ENCODE assay signal across 18 cellular contexts in the genomic region with DNA sequence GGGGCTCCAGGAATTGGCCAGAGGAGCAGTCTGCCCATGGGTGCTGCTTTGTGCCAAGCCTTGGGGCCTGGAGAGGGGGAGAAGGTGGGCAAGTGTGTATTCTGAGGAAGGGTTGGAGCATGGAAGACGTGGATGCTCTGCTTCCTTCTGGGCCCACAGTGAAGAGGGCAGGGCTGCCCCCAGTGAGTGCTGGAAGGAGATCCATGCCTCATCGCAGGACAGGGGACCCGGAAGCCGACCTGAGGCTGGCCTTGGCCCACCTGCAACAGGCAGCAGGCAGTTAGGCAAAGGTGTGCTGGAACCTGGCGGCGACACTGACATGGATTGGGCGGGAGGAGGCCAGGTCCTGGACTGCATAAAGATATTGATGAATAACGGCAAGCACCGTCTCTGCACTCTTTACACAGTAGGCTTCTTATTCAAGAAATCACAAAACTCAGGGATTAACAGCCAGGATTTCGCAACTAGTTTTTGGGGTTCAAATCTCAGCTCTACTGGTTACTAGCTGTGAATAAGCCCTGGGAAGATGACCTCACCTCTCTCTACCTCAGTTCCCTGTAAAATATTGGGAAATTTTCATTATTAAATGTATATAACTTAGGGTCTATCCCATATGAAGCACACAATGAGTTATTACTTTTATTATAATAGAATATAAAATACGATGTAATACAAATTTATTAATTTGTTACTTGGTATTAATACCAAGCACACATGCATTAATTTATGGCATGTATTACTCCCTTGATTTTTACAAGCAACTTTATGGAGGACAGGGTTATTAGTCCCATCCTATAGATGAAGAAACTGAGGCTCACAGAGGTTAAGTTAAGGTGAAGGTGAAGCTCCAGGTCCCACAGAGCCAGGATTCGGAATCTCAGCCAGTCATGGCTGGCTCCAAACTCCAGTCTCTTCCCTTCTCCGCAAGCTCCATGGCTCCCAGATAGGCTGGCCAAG.
DNase-seq lines count a peak whose midpoint lies in the region; ATAC-seq, FAIRE-seq and TF ChIP-seq lines count a peak whose summit lies in the region.
"Had no signal": no experiment of that assay in that cellular context is flagged by ENCODE, and none has a peak within 500 bp of the region (broad histone marks: within the 10 kb centered on the region; RNA-seq: fewer than 3 reads in every experiment).

No MANE protein-coding gene starts in this region.

- H3K4me3 ChIP-seq in A549 (no peak overlapping the region), brain microvascular endothelial cell (ENCODE audit: low read depth, low read length) (no peak overlapping the region), HepG2 (replicated peaks in 1 of 3; ENCODE audit: insufficient read depth in 1 of 3, low read depth in 2 of 3, low read length in 3 of 3) (no peak overlapping the region), sigmoid colon (no peak overlapping the region)
- H3K4me3 ChIP-seq: adrenal gland, lung had no signal

- in situ Hi-C loops in brain microvascular endothelial cell (cut with HindIII; ENCODE audit: low pct_ligation_motif_present, low sequenced_read_pairs), result no loop called here
- in situ Hi-C loops in HepG2 (cut with HindIII; ENCODE audit: extremely low pct_ligation_motif_present, low pct_unique_long_range_greater_than_20kb), result no loop called here

- H2AFZ ChIP-seq in HepG2 (ENCODE audit: low read length), result no peak overlapping the region

- no peaks in the 10 kb centered on the region for H4K20me1 ChIP-seq in HepG2 (ENCODE audit: insufficient read depth, low read length)

- TF ChIP-seq CTCF in A549 (IDR thresholded peaks at IDR 0.05), result no peak
- no peak for TF ChIP-seq CTCF in brain microvascular endothelial cell (IDR thresholded peaks at IDR 0.05; ENCODE audit: low read depth, low read length, missing control alignments)
- no peak for TF ChIP-seq CTCF in HepG2 (CRISPR knock-in tag; IDR thresholded peaks at IDR 0.05)
- TF ChIP-seq CTCF in sigmoid colon (IDR thresholded peaks at IDR 0.05), result no peak

- no TSS peak for BruUV-seq in HepG2 (replicated peaks; lab: Mats Ljungman, UMichigan)

- H3K9me3 Mint-ChIP-seq in activated CD4-positive, alpha-beta T cell treated with anti-CD3 and anti-CD28 coated beads, Interleukin-2, amount 10 ng/mL, durations not matched to agents 24 days and 14 days, result peaks cover 3% of the 10 kb centered on the region
- H3K9me3 Mint-ChIP-seq: activated T-cell treated with anti-CD3 and anti-CD28 coated beads, Interleukin-2, amount 50 U/mL, for 4 hours had no signal

- no peak for DNase-seq in A549 (ENCODE audit: low read depth in 1 of 2, low spot score in 1 of 2)
- DNase-seq in brain microvascular endothelial cell, result no peak
- no peak for DNase-seq in HepG2 (ENCODE audit: low spot score)
- peak; percentile 67 for DNase-seq in sigmoid colon
- no peak for DNase-seq in activated CD4-positive, alpha-beta T cell treated with anti-CD3 and anti-CD28 coated beads, Interleukin-2, amount 10 ng/mL, durations not matched to agents 24 days and 14 days
- no peak for DNase-seq in AG08395 (ENCODE audit: low spot score)
- DNase-seq: activated CD4-positive, alpha-beta T cell treated with anti-CD3 and anti-CD28 coated beads, Interleukin-2, amount 50 U/mL, for 1 hour; activated T-cell treated with anti-CD3 and anti-CD28 coated beads, Interleukin-2, amount 50 U/mL, for 4 hours; cortex of kidney; MM.1S; NCI-H774 had no signal

- POLR2A ChIA-PET in A549 (lab: Yijun Ruan, JAX) (no interaction called here), HepG2 (lab: Yijun Ruan, JAX) (interaction anchor here (1.1 to 1.7 kb wide), 7 partner anchors 15 to 64 kb away, joined by 3 to 9 read pairs (median 6); no protein-coding TSS in a partner anchor)

- intact Hi-C loops in HepG2 (cut with micrococcal nuclease; ENCODE audit: unreplicated experiment) (no loop called here), sigmoid colon (cut with DNase I) (loop anchor here (1.0 to 5.0 kb wide), 2 partner anchors 37 to 63 kb away; partner anchors contain the start of gene DHRS3)
- intact Hi-C loops in activated CD4-positive, alpha-beta T cell treated with anti-CD3 and anti-CD28 coated beads, Interleukin-2, amount 10 ng/mL, durations not matched to agents 24 days and 14 days (cut with micrococcal nuclease), result no loop called here

- no peak overlapping the region for H3K9ac ChIP-seq in HepG2 (ENCODE audit: insufficient read depth, low read depth, low read length)

- H3K9me3 ChIP-seq in A549 (0 out of 3 replicates have a peak, but pooled peaks cover 4% of the 10 kb centered on the region), HepG2 (ENCODE audit: low read length) (no peaks in the 10 kb centered on the region), sigmoid colon (no peaks in the 10 kb centered on the region)
- H3K9me3 ChIP-seq: adrenal gland, neutrophil had no signal

- ATAC-seq in A549 (no peak; a peak in 2 of 6 replicates), HepG2 (no peak), HG03280 (IDR thresholded peaks at IDR 0.05; ENCODE audit: unreplicated experiment) (no peak), HG03354 (IDR thresholded peaks at IDR 0.05; ENCODE audit: poor library complexity, severe bottlenecking, unreplicated experiment) (no peak)
- ATAC-seq: activated T-cell treated with anti-CD3 and anti-CD28 coated beads, Interleukin-2, amount 50 U/mL, for 4 hours; esophagus mucosa had no signal

- CTCF ChIA-PET in A549 (lab: Yijun Ruan, JAX), result interaction anchor here (1.0 kb wide), 1 partner anchor 103 kb away, joined by 3 read pairs; no protein-coding TSS in a partner anchor
- CTCF ChIA-PET in HepG2 (lab: Yijun Ruan, JAX; ENCODE audit: low intra/inter-chr PET ratio, low total read pairs), result no interaction called here

- H3K4me2 ChIP-seq in A549, result peak overlapping the region; percentile 39; the same call in 2 of the 3 replicates
- H3K4me2 ChIP-seq in HepG2 (ENCODE audit: low read depth, low read length), result no peak overlapping the region

- WGBS in A549 (ENCODE audit: missing lambda C conversion rate), result 92% methylated on average over 12 of the region's 13 CpGs
- 50% methylated on average over 13 of the region's 13 CpGs for WGBS in HepG2 (ENCODE audit: low lambda C conversion rate)
- WGBS in sigmoid colon, 2 donors, result 91 to 93% methylated on average over 13 of the region's 13 CpGs

- no peak for FAIRE-seq in A549 (lab: Jason Lieb, UNC)
- no peak for FAIRE-seq in HepG2 (lab: Jason Lieb, UNC)
- FAIRE-seq: A204.1 had no signal

- no peaks in the 10 kb centered on the region for H3K79me2 ChIP-seq in HepG2 (ENCODE audit: insufficient read depth, low read length)

- H3K36me3 ChIP-seq in brain microvascular endothelial cell (replicated peaks) (no peaks in the 10 kb centered on the region), HepG2 (replicated peaks in 1 of 2; ENCODE audit: control insufficient read depth in 1 of 2, insufficient read depth in 2 of 2, low read length in 2 of 2) (no peaks in the 10 kb centered on the region), sigmoid colon (no peaks in the 10 kb centered on the region)
- H3K36me3 ChIP-seq: adrenal gland, neutrophil had no signal

- no peaks in the 10 kb centered on the region for H3K27me3 Mint-ChIP-seq in activated CD4-positive, alpha-beta T cell treated with anti-CD3 and anti-CD28 coated beads, Interleukin-2, amount 10 ng/mL, durations not matched to agents 24 days and 14 days

- TF ChIP-seq EP300 in A549 (IDR thresholded peaks at IDR 0.05), result no peak
- no peak for TF ChIP-seq EP300 in HepG2 (IDR thresholded peaks at IDR 0.05; ENCODE audit: low read depth in 2 of 2, low read length in 2 of 2)
- no peak for TF ChIP-seq EP300 in HepG2 (CRISPR knock-in tag; IDR thresholded peaks at IDR 0.05; ENCODE audit: borderline replicate concordance)
- TF ChIP-seq EP300 in sigmoid colon (IDR thresholded peaks at IDR 0.05), result no peak

- H3K36me3 Mint-ChIP-seq in activated CD4-positive, alpha-beta T cell treated with anti-CD3 and anti-CD28 coated beads, Interleukin-2, amount 10 ng/mL, durations not matched to agents 24 days and 14 days (ENCODE audit: low read depth), result no peaks in the 10 kb centered on the region

- no peaks in the 10 kb centered on the region for H3K27me3 ChIP-seq in brain microvascular endothelial cell (replicated peaks)
- peaks cover 0 to 12% of the 10 kb centered on the region in 2 experiments; a peak in 2 of 5 replicates for H3K27me3 ChIP-seq in HepG2 (ENCODE audit: control insufficient read depth in 1 of 2, insufficient read depth in 2 of 2, low read length in 2 of 2)
- H3K27me3 ChIP-seq in sigmoid colon, result no peaks in the 10 kb centered on the region
- H3K27me3 ChIP-seq: adrenal gland, neutrophil had no signal

- H3K27ac ChIP-seq in A549 (peak overlapping the region; percentile 67 to 84; a peak in 5 of 6 replicates), brain microvascular endothelial cell (peak overlapping the region; percentile 97), HepG2 (ENCODE audit: extremely low read length, insufficient read depth, low read length) (no peak overlapping the region), sigmoid colon (peak overlapping the region; percentile 88 to 92 (median 89))
- H3K27ac ChIP-seq: neutrophil had no signal

- TF ChIP-seq POLR2A in A549 (IDR thresholded peaks at IDR 0.05; ENCODE audit: low read length) (no peak), HepG2 (IDR thresholded peaks at IDR 0.05; ENCODE audit: insufficient read depth in 1 of 2, low read depth in 2 of 2, low read length in 2 of 2) (no peak), sigmoid colon (IDR thresholded peaks at IDR 0.05) (no peak)

- H3K4me1 ChIP-seq in A549 (peaks cover 29% of the 10 kb centered on the region), HepG2 (ENCODE audit: insufficient read depth, low read length) (peaks cover 77% of the 10 kb centered on the region), sigmoid colon (peaks cover 0 to 68% (median 55%) of the 10 kb centered on the region in 4 donors)

- TF ChIP-seq RAD21 in A549 (conservative IDR thresholded peaks at IDR 0.05 in 1 of 2, IDR thresholded peaks at IDR 0.05 in 1 of 2) (no peak), HepG2 (CRISPR knock-in tag; IDR thresholded peaks at IDR 0.05) (no peak)

- no peaks in the 10 kb centered on the region for H3K4me1 Mint-ChIP-seq in activated CD4-positive, alpha-beta T cell treated with anti-CD3 and anti-CD28 coated beads, Interleukin-2, amount 10 ng/mL, durations not matched to agents 24 days and 14 days

- H3K4me3 Mint-ChIP-seq in activated CD4-positive, alpha-beta T cell treated with anti-CD3 and anti-CD28 coated beads, Interleukin-2, amount 10 ng/mL, durations not matched to agents 24 days and 14 days, result no peak overlapping the region
- H3K4me3 Mint-ChIP-seq: activated T-cell treated with anti-CD3 and anti-CD28 coated beads, Interleukin-2, amount 50 U/mL, for 4 hours had no signal

- no peak overlapping the region for H3K27ac Mint-ChIP-seq in activated CD4-positive, alpha-beta T cell treated with anti-CD3 and anti-CD28 coated beads, Interleukin-2, amount 10 ng/mL, durations not matched to agents 24 days and 14 days

TF ChIP-seq in A549, 52 proteins besides CTCF, POLR2A, EP300 and RAD21 (continues in another document):
- TF ChIP-seq ZSCAN20 (CRISPR knock-in tag; IDR thresholded peaks at IDR 0.05), result no peak
- TF ChIP-seq CEBPB (IDR thresholded peaks at IDR 0.05), result peak; percentile 20 to 71; a peak in 3 of 4 replicates
- peak; percentile 73; the same call in 1 of the 2 replicates for TF ChIP-seq KDM1A (IDR thresholded peaks at IDR 0.05; ENCODE audit: low read depth)

TF ChIP-seq in HepG2, 621 proteins besides CTCF, POLR2A, EP300 and RAD21 (continues in another document):
- TF ChIP-seq ZNF629 (CRISPR knock-in tag; conservative IDR thresholded peaks at IDR 0.05) (peak; percentile 64), HDAC1 (CRISPR knock-in tag; IDR thresholded peaks at IDR 0.05) (no peak)

Comparison
In these comparisons a context has a peak if more than half of its experiments do, and no peak if none do; other contexts are left out.
1. Of the 38 proteins assayed by ChIP-seq in both HepG2 and A549: peak only in HepG2: none; only in A549: KDM1A; in both: CEBPB; in neither: 36.